ENCODE assay signal across 9 cellular contexts in genomic region chr1:216723274-216723780, GRCh38. TPM values are rescaled to one million over a fixed set of nuclear protein-coding genes. Genes with fewer than 3 reads are reported as not detected.
DNase-seq lines count a peak whose midpoint lies in the region; ATAC-seq, FAIRE-seq and TF ChIP-seq lines count a peak whose summit lies in the region.
"Had no signal": no experiment of that assay in that cellular context is flagged by ENCODE, and none has a peak within 500 bp of the region (broad histone marks: within the 10 kb centered on the region; RNA-seq: fewer than 3 reads in every experiment).

TSS of gene ESRRG (minus strand) at chr1:216723429. CDS start at chr1:216723299, 130 bp downstream.

- 0 out of 2 replicates have a peak, but pooled peaks cover 5% of the 10 kb centered on the region for H3K4me1 ChIP-seq in HUES64 (ENCODE audit: insufficient read depth, low read length)
- no peaks in the 10 kb centered on the region for H3K4me1 ChIP-seq in Peyer's patch
- H3K4me1 ChIP-seq in pancreas = peaks cover 0 to 10% (median 0%) of the 10 kb centered on the region in 3 donors

- TF ChIP-seq CTCF in Peyer's patch (IDR thresholded peaks at IDR 0.05) = no peak
- TF ChIP-seq CTCF in pancreas (IDR thresholded peaks at IDR 0.05) = no peak
- no peak for TF ChIP-seq CTCF in GM10248 (IDR thresholded peaks at IDR 0.05; ENCODE audit: control extremely low read depth, extremely low read depth, low read depth, missing control alignments)

- no peaks in the 10 kb centered on the region for H3K9me3 ChIP-seq in HUES64 (ENCODE audit: insufficient read depth, low read depth, low read length)
- no peaks in the 10 kb centered on the region for H3K9me3 ChIP-seq in Peyer's patch
- no peaks in the 10 kb centered on the region for H3K9me3 ChIP-seq in pancreas
- H3K9me3 ChIP-seq: neutrophil had no signal

- intact Hi-C loops in Right ventricle myocardium superior (cut with DNase I) (no loop called here), pancreas (cut with DNase I) (no loop called here)

- peak in 1 of 3 donors; percentile 62 for DNase-seq in Peyer's patch
- peak; percentile 80 for DNase-seq in Right ventricle myocardium superior
- DNase-seq in pancreas = peak; percentile 37 to 83 (median 59)
- no peak for DNase-seq in superior temporal gyrus (ENCODE audit: extremely low spot score)
- no peak for DNase-seq in activated naive CD4-positive, alpha-beta T cell treated with anti-CD3 and anti-CD28 coated beads, Interleukin-2, amount 50 U/mL, for 16 hours
- no peak for DNase-seq in GM10248 (ENCODE audit: extremely low spot score)

- H3K36me3 ChIP-seq in HUES64 (ENCODE audit: insufficient read depth, low read length) (no peaks in the 10 kb centered on the region), Peyer's patch (no peaks in the 10 kb centered on the region), pancreas (no peaks in the 10 kb centered on the region)
- H3K36me3 ChIP-seq: neutrophil had no signal

- POLR2A ChIA-PET in GM10248 (lab: Yijun Ruan, JAX) = no interaction called here

- no peak for FAIRE-seq in pancreas (lab: Jason Lieb, UNC)

- ATAC-seq in Right ventricle myocardium superior (ENCODE audit: poor library complexity) (peak; percentile 95), pancreas (peak; percentile 89 to 99 (median 96)), GM19455 (IDR thresholded peaks at IDR 0.05; ENCODE audit: unreplicated experiment) (no peak)

- no peak for TF ChIP-seq POLR2A in Peyer's patch (IDR thresholded peaks at IDR 0.05)

- no peak within 1 kb of the TSS for H3K27ac ChIP-seq in HUES64 (ENCODE audit: low read depth, low read length)
- H3K27ac ChIP-seq in Peyer's patch = no peak within 1 kb of the TSS
- no peak within 1 kb of the TSS for H3K27ac ChIP-seq in pancreas
- H3K27ac ChIP-seq: neutrophil had no signal

- H3K9ac ChIP-seq in HUES64 (ENCODE audit: low read depth, low read length) = peak within 1 kb of the TSS; percentile 51

- H3K27me3 ChIP-seq in HUES64 (ENCODE audit: insufficient read depth, low read length) (peaks cover 9% of the 10 kb centered on the region; the same call in 1 of the 2 replicates), Peyer's patch (no peaks in the 10 kb centered on the region), pancreas (no peaks in the 10 kb centered on the region)

- H3K4me3 ChIP-seq in HUES64 (ENCODE audit: low read length) (peak within 1 kb of the TSS; percentile 62), Peyer's patch (peak within 1 kb of the TSS in 3 of 4 donors; percentile 10 to 48 (median 48)), pancreas (peak within 1 kb of the TSS in 3 of 4 donors; percentile 7 to 40 (median 27))

- CTCF ChIA-PET in GM10248 (lab: Yijun Ruan, JAX) = no interaction called here

- WGBS in HUES64 = under 1% methylated on average over 17 of the region's 17 CpGs
- WGBS in pancreas, 2 donors = 0 to 1% methylated on average over 17 of the region's 17 CpGs

RNA-seq across cellular contexts. Expression of gene ESRRG, which starts in this region (rescaled TPM):
- polyA plus RNA-seq in HUES64 (2013, experiment 1 of 2) = 1.1 TPM
- polyA plus RNA-seq in HUES64 (2013, experiment 2 of 2) = 1.5 TPM
- total RNA-seq in Peyer's patch = 10 to 100 TPM in 3 of 4 donors, 1 to 10 TPM in 1; 6.6 to 26.3 (median 20.0) TPM
- total RNA-seq in Right ventricle myocardium superior = 45.5 TPM
- 10 to 100 TPM in 4 of 6 donors, 1 to 10 TPM in 2; 8.2 to 14.9 (median 11.5) TPM for total RNA-seq in pancreas
- polyA plus RNA-seq in pancreas = 1 to 10 TPM; 3.5 to 3.7 TPM

Comparison
In these comparisons a context has a peak if more than half of its experiments do, and no peak if none do; other contexts are left out.
1. DNase-seq: peak in Right ventricle myocardium superior (single experiment) and pancreas (6 of 6); none in superior temporal gyrus (single experiment), activated naive CD4-positive, alpha-beta T cell treated with anti-CD3 and anti-CD28 coated beads, Interleukin-2, amount 50 U/mL, for 16 hours (single experiment) and GM10248 (single experiment).
2. Peak in every context shown above with its lines, with median percentiles within 50 percentile points of each other: H3K4me3 ChIP-seq.